In the genomic region with DNA sequence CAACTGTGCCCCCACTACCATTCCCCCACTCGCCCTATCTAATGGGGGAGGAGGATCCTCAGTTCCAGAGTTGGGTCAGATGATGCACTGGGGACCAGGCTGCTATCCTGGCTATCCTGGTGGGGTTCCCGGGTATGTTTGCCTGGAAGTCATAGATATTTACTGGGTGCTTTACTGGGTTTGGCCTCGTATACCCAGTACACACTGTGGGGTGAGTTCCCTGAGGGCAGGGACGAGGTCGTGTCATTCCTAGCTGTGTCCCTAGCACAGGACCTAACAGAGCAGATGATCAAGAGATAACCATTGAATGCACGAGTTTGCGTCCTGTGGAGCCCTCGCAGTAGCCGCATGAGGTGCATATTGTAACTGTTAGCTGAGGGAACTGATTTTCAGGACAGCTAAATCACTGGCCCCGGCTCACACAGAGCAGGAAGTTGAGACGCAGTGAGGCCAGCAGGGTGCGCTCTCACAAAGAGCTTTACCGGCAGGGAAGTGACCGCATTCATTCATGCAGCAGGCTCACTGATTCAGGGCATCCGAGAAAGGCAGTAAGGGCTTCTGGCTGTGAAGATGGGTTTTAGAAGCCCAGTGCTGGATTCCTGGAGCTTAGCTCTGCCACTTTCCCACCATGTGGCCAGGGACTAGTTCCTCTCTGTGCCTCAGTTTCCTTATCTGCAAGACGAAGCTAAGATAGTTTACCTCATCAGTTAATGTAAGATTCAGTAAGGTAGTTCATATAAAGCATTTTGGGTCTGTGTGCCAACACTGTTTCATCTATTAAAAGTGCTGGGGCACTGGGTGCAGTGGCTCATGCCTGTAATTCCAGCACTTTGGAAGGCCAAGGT, we compare ENCODE assay signal across 1 cellular context.
A peak's percentile ranks its signal among the peaks of the same experiment; 100 is the strongest.
TF ChIP-seq lines count a peak whose summit lies in the region.

No MANE protein-coding gene starts in this region.

TF ChIP-seq in WTC11, 78 proteins besides CTCF, POLR2A, EP300 and RAD21 (continued from another document):
- TF ChIP-seq, protein P1, sequence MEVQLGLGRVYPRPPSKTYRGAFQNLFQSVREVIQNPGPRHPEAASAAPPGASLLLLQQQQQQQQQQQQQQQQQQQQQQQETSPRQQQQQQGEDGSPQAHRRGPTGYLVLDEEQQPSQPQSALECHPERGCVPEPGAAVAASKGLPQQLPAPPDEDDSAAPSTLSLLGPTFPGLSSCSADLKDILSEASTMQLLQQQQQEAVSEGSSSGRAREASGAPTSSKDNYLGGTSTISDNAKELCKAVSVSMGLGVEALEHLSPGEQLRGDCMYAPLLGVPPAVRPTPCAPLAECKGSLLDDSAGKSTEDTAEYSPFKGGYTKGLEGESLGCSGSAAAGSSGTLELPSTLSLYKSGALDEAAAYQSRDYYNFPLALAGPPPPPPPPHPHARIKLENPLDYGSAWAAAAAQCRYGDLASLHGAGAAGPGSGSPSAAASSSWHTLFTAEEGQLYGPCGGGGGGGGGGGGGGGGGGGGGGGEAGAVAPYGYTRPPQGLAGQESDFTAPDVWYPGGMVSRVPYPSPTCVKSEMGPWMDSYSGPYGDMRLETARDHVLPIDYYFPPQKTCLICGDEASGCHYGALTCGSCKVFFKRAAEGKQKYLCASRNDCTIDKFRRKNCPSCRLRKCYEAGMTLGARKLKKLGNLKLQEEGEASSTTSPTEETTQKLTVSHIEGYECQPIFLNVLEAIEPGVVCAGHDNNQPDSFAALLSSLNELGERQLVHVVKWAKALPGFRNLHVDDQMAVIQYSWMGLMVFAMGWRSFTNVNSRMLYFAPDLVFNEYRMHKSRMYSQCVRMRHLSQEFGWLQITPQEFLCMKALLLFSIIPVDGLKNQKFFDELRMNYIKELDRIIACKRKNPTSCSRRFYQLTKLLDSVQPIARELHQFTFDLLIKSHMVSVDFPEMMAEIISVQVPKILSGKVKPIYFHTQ (CRISPR knock-in tag; IDR thresholded peaks at IDR 0.05), result no peak
- peak; percentile 46; the same call in 1 of the 2 replicates for TF ChIP-seq SP1 (CRISPR knock-in tag; conservative IDR thresholded peaks at IDR 0.05)
- TF ChIP-seq, protein P2, sequence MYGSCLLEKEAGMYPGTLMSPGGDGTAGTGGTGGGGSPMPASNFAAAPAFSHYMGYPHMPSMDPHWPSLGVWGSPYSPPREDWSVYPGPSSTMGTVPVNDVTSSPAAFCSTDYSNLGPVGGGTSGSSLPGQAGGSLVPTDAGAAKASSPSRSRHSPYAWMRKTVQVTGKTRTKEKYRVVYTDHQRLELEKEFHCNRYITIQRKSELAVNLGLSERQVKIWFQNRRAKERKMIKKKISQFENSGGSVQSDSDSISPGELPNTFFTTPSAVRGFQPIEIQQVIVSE (CRISPR knock-in tag; IDR thresholded peaks at IDR 0.05; ENCODE audit: borderline replicate concordance), result no peak
